26 cellular contexts compared by ENCODE assay signal in genomic region chr3:11424277-11424676, GRCh38.
DNase-seq lines count a peak whose midpoint lies in the region; ATAC-seq, FAIRE-seq and TF ChIP-seq lines count a peak whose summit lies in the region.
"Had no signal": no experiment of that assay in that cellular context is flagged by ENCODE, and none has a peak within 500 bp of the region (broad histone marks: within the 10 kb centered on the region; RNA-seq: fewer than 3 reads in every experiment).

No MANE protein-coding gene starts in this region.

- H3K9me3 Mint-ChIP-seq in WTC11, result no peaks in the 10 kb centered on the region
- H3K9me3 Mint-ChIP-seq in effector memory CD8-positive, alpha-beta T cell, result no peaks in the 10 kb centered on the region
- H3K9me3 Mint-ChIP-seq: CD14-positive monocyte; CD4-positive, alpha-beta T cell; CD8-positive, alpha-beta memory T cell; HFFc6 had no signal

- peaks cover 5% of the 10 kb centered on the region for H3K4me1 Mint-ChIP-seq in WTC11
- peaks cover 0 to 3% of the 10 kb centered on the region in 2 donors for H3K4me1 Mint-ChIP-seq in effector memory CD8-positive, alpha-beta T cell (ENCODE audit: low read depth in 2 of 2)

- no peak for DNase-seq in WTC11 (ENCODE audit: low spot score)
- no peak for DNase-seq in kidney
- no peak for DNase-seq in effector memory CD8-positive, alpha-beta T cell
- DNase-seq: ACHN; AML-193; BE2C; CD4-positive, alpha-beta T cell; CD8-positive, alpha-beta memory T cell; DMS 273 treated with DMSO at 0.1 percent for 48 hours; DMS79; EL; GF-D8; GOT3; HFFc6 had no signal

- ATAC-seq in WTC11 (no peak), HG02852 (IDR thresholded peaks at IDR 0.05; ENCODE audit: unreplicated experiment) (no peak), GM18511 (IDR thresholded peaks at IDR 0.05; ENCODE audit: unreplicated experiment) (no peak)
- ATAC-seq in effector memory CD8-positive, alpha-beta T cell (replicated peaks), result no peak
- ATAC-seq: A549 had no signal

- H3K27ac ChIP-seq in kidney (ENCODE audit: low read depth in 2 of 2, low read length in 2 of 2), result no peak overlapping the region
- H3K27ac ChIP-seq: 22Rv1; A549; BLaER1 treated with 17β-estradiol and CSF1 and Interleukin-3, amounts not matched to agents 10 nM and 100 nM had no signal

- TF ChIP-seq CTCF in WTC11 (IDR thresholded peaks at IDR 0.05) (no peak), kidney (IDR thresholded peaks at IDR 0.05; ENCODE audit: borderline replicate concordance, extremely low read depth, insufficient read depth) (no peak)

- FAIRE-seq in A204.1 (lab: Jason Lieb, UNC) (peak; percentile 32), kidney (lab: Jason Lieb, UNC) (peak; percentile 42)
- FAIRE-seq: D721Med, GM12891, GM18507, H54 had no signal

- H3K36me3 Mint-ChIP-seq in WTC11, result no peaks in the 10 kb centered on the region; the same call in 1 of the 2 replicates
- peaks cover 24% of the 10 kb centered on the region for H3K36me3 Mint-ChIP-seq in effector memory CD8-positive, alpha-beta T cell (ENCODE audit: insufficient read depth)

- no peak overlapping the region for H3K4me3 ChIP-seq in kidney (ENCODE audit: low read length in 2 of 2)
- H3K4me3 ChIP-seq: A549; BLaER1 treated with 17β-estradiol and CSF1 and Interleukin-3, amounts not matched to agents 10 nM and 100 nM; HAP-1 had no signal

- no peak overlapping the region for H3K27ac Mint-ChIP-seq in WTC11
- no peak overlapping the region for H3K27ac Mint-ChIP-seq in effector memory CD8-positive, alpha-beta T cell
- H3K27ac Mint-ChIP-seq: CD4-positive, alpha-beta T cell; CD8-positive, alpha-beta memory T cell; HFFc6 had no signal

- H3K4me3 Mint-ChIP-seq in WTC11, result no peak overlapping the region
- H3K4me3 Mint-ChIP-seq in effector memory CD8-positive, alpha-beta T cell, result no peak overlapping the region
- H3K4me3 Mint-ChIP-seq: CD14-positive monocyte; CD4-positive, alpha-beta T cell; CD8-positive, alpha-beta memory T cell; HFFc6 had no signal

- H3K9ac ChIP-seq in kidney (ENCODE audit: low read length in 2 of 2), result no peak overlapping the region
- H3K9ac ChIP-seq: BLaER1 treated with 17β-estradiol and CSF1 and Interleukin-3, amounts not matched to agents 10 nM and 100 nM had no signal

- no peaks in the 10 kb centered on the region for H3K9me3 ChIP-seq in kidney (ENCODE audit: control insufficient read depth in 1 of 2, low read length in 2 of 2)
- H3K9me3 ChIP-seq: A549, BE2C, HAP-1 had no signal

- intact Hi-C loops in kidney (cut with DNase I), result no loop called here

- CTCF ChIA-PET in WTC11 (lab: Charles Lee), result no interaction called here

- peaks cover 0 to 3% of the 10 kb centered on the region in 2 donors for H3K4me1 ChIP-seq in kidney (ENCODE audit: control insufficient read depth in 1 of 2, insufficient read depth in 1 of 2, low read depth in 1 of 2, low read length in 2 of 2)
- H3K4me1 ChIP-seq: A549; BE2C; BLaER1 treated with 17β-estradiol and CSF1 and Interleukin-3, amounts not matched to agents 10 nM and 100 nM had no signal

- H3K27me3 Mint-ChIP-seq in WTC11 (ENCODE audit: low read depth), result no peaks in the 10 kb centered on the region
- no peaks in the 10 kb centered on the region for H3K27me3 Mint-ChIP-seq in effector memory CD8-positive, alpha-beta T cell
- H3K27me3 Mint-ChIP-seq: CD4-positive, alpha-beta T cell; CD8-positive, alpha-beta memory T cell had no signal

- no peaks in the 10 kb centered on the region for H3K36me3 ChIP-seq in kidney (ENCODE audit: control insufficient read depth in 1 of 2, insufficient read depth in 2 of 2, low read length in 2 of 2)
- H3K36me3 ChIP-seq: BE2C, HAP-1 had no signal

- POLR2A ChIA-PET in WTC11 (lab: Charles Lee), result no interaction called here

TF ChIP-seq in WTC11, 78 proteins besides CTCF, POLR2A, EP300 and RAD21:
- TF ChIP-seq HMGA2 (CRISPR knock-in tag; IDR thresholded peaks at IDR 0.05) (peak; percentile 97), IRF1 (CRISPR knock-in tag; IDR thresholded peaks at IDR 0.05) (no peak), TEAD4 (CRISPR knock-in tag; IDR thresholded peaks at IDR 0.05) (no peak), EMX1 (CRISPR knock-in tag; IDR thresholded peaks at IDR 0.05) (no peak)
